ENCODE assay signal across 10 cellular contexts in the genomic region with DNA sequence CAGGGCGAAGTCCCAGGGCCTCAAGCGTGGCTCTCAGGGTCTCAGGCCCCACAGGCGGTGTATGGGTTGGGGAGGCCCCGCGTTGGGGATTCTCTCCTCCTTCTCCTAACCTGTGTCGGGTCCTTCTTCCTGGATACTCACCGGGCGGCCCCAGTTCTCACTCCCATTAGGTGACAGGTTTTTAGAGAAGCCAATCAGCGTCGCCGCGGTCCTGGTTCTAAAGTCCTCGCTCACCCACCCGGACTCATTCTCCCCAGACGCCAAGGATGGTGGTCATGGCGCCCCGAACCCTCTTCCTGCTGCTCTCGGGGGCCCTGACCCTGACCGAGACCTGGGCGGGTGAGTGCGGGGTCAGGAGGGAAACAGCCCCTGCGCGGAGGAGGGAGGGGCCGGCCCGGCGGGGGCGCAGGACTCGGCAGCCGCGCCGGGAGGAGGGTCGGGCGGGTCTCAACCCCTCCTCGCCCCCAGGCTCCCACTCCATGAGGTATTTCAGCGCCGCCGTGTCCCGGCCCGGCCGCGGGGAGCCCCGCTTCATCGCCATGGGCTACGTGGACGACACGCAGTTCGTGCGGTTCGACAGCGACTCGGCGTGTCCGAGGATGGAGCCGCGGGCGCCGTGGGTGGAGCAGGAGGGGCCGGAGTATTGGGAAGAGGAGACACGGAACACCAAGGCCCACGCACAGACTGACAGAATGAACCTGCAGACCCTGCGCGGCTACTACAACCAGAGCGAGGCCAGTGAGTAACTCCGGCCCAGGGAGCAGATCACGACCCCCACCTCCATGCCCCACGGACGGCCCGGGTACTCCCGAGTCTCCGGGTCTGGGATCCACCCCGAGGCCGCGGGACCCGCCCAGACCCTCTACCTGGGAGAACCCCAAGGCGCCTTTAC. TPM values are rescaled to one million over a fixed set of nuclear protein-coding genes. Genes with fewer than 3 reads are reported as not detected.
DNase-seq lines count a peak whose midpoint lies in the region; ATAC-seq and TF ChIP-seq lines count a peak whose summit lies in the region.
"Had no signal": no experiment of that assay in that cellular context is flagged by ENCODE, and none has a peak within 500 bp of the region (broad histone marks: within the 10 kb centered on the region; RNA-seq: fewer than 3 reads in every experiment).

HLA-G (plus strand) TSS at position 247 of the 892 bp plus-strand sequence; CDS start at position 267, 20 bp downstream.

- peak within 1 kb of the TSS; percentile 56 to 67 for H3K4me3 Mint-ChIP-seq in effector memory CD8-positive, alpha-beta T cell
- peak within 1 kb of the TSS; percentile 38 for H3K4me3 Mint-ChIP-seq in mesothelial cell of epicardium
- H3K4me3 Mint-ChIP-seq in type B pancreatic cell, result peak within 1 kb of the TSS; percentile 61

- H3K27ac Mint-ChIP-seq in effector memory CD8-positive, alpha-beta T cell, result no peak within 1 kb of the TSS
- H3K27ac Mint-ChIP-seq in mesothelial cell of epicardium (no peak within 1 kb of the TSS), type B pancreatic cell (no peak within 1 kb of the TSS)

- peaks cover 0 to 11% (median 7%) of the 10 kb centered on the region in 4 donors for H3K4me1 ChIP-seq in tibial artery

- no peak within 1 kb of the TSS for H3K27ac ChIP-seq in tibial artery
- H3K27ac ChIP-seq: KMS-11 had no signal

- no peaks in the 10 kb centered on the region for H3K9me3 Mint-ChIP-seq in effector memory CD8-positive, alpha-beta T cell
- H3K9me3 Mint-ChIP-seq in mesothelial cell of epicardium (no peaks in the 10 kb centered on the region), type B pancreatic cell (peaks cover 4% of the 10 kb centered on the region)

- intact Hi-C loops in tibial artery (cut with DNase I; ENCODE audit: low total_unique reads), result no loop called here

- ATAC-seq in effector memory CD8-positive, alpha-beta T cell (replicated peaks), result peak; percentile 17
- ATAC-seq in GM21737 (IDR thresholded peaks at IDR 0.05; ENCODE audit: unreplicated experiment), result no peak

- peaks cover 4 to 43% of the 10 kb centered on the region in 2 donors for H3K27me3 ChIP-seq in tibial artery

- no peak for TF ChIP-seq CTCF in mesothelial cell of epicardium (IDR thresholded peaks at IDR 0.05; ENCODE audit: unreplicated experiment)
- no peak for TF ChIP-seq CTCF in type B pancreatic cell (conservative IDR thresholded peaks at IDR 0.05)
- no peak for TF ChIP-seq CTCF in tibial artery (IDR thresholded peaks at IDR 0.05)

- DNase-seq in activated naive CD4-positive, alpha-beta T cell treated with anti-CD3 and anti-CD28 coated beads, Interleukin-2, amount 50 U/mL, for 16 hours, result peak; percentile 19
- no peak for DNase-seq in activated naive CD4-positive, alpha-beta T cell (lab: John Stamatoyannopoulos, UW)
- no peak for DNase-seq in effector memory CD8-positive, alpha-beta T cell
- DNase-seq in mesothelial cell of epicardium (ENCODE audit: low spot score in 2 of 2, unreplicated experiment in 2 of 2) (no peak), type B pancreatic cell (ENCODE audit: extremely low spot score, unreplicated experiment) (no peak), tibial artery (no peak), CD1c-positive myeloid dendritic cell (ENCODE audit: extremely low spot score) (no peak)
- DNase-seq: AML-193 had no signal

- no peaks in the 10 kb centered on the region for H3K9me3 ChIP-seq in tibial artery

- no peaks in the 10 kb centered on the region for H3K36me3 ChIP-seq in tibial artery

- peak within 1 kb of the TSS in 1 of 2 donors; percentile 25 for H3K4me3 ChIP-seq in tibial artery

- H3K4me1 Mint-ChIP-seq in effector memory CD8-positive, alpha-beta T cell (ENCODE audit: low read depth in 2 of 2), result peaks cover 0 to 5% of the 10 kb centered on the region in 2 donors
- H3K4me1 Mint-ChIP-seq in mesothelial cell of epicardium, result peaks cover 7% of the 10 kb centered on the region
- H3K4me1 Mint-ChIP-seq in type B pancreatic cell (ENCODE audit: unreplicated experiment), result no peaks in the 10 kb centered on the region

- H3K36me3 Mint-ChIP-seq in effector memory CD8-positive, alpha-beta T cell (ENCODE audit: insufficient read depth), result no peaks in the 10 kb centered on the region
- no peaks in the 10 kb centered on the region for H3K36me3 Mint-ChIP-seq in mesothelial cell of epicardium
- peaks cover 6% of the 10 kb centered on the region for H3K36me3 Mint-ChIP-seq in type B pancreatic cell

- H3K27me3 Mint-ChIP-seq in effector memory CD8-positive, alpha-beta T cell, result peaks cover 82 to 100% of the 10 kb centered on the region in 2 donors
- H3K27me3 Mint-ChIP-seq in mesothelial cell of epicardium (ENCODE audit: low read depth) (peaks cover 96% of the 10 kb centered on the region), type B pancreatic cell (peaks cover 94% of the 10 kb centered on the region)

RNA-seq across cellular contexts. Expression of gene HLA-G, which starts in this region (rescaled TPM):
- total RNA-seq in mesothelial cell of epicardium (0.29 to 0.70 TPM (median 0.56 TPM) in 3 replicates), type B pancreatic cell (ENCODE audit: low replicate concordance) (4.6 and 8.3 TPM in 2 replicates)
